In the genomic region with DNA sequence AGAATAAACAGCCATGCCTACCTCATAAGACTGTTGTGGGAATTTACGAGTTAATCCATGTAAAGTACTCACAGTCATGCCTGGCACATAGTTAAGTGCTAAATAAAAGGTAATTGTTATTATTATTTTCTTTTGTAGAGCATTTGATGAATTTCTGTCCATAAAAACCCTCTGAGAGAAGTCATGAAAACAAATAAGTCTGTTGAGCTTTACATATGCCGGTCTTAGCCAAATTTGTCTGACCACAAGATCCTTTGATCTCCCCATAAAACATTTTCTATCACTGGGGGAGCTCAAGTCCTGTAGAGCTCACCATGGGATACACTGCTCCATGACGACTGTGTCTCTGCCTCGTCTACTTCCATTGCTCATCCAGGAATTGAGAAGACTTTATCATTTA, we compare ENCODE assay signal across 15 cellular contexts.
"Had no signal": no experiment of that assay in that cellular context is flagged by ENCODE, and none has a peak within 500 bp of the region (broad histone marks: within the 10 kb centered on the region; RNA-seq: fewer than 3 reads in every experiment).

No MANE protein-coding gene starts in this region.

- H3K36me3 Mint-ChIP-seq: memory B cell had no signal

- H3K36me3 ChIP-seq: adrenal gland, cardiac muscle cell, esophagus squamous epithelium, left lung, tibial artery had no signal

- ATAC-seq: activated CD4-positive, CD25-positive, alpha-beta regulatory T cell treated with anti-CD3 and anti-CD28 coated beads, Interleukin-2, amount 50 U/mL, for 24 hours; left lung had no signal

- H3K27me3 ChIP-seq: adrenal gland, cardiac muscle cell, esophagus squamous epithelium, left lung, tibial artery had no signal

- H3K4me1 ChIP-seq: esophagus squamous epithelium, left lung had no signal

- H3K27me3 Mint-ChIP-seq: memory B cell had no signal

- H3K27ac ChIP-seq: adrenal gland, cardiac muscle cell, esophagus squamous epithelium, left lung, tibial artery had no signal

- H3K4me3 Mint-ChIP-seq: memory B cell, nephron had no signal

- DNase-seq: activated naive CD4-positive, alpha-beta T cell treated with anti-CD3 and anti-CD28 coated beads, Interleukin-2, amount 50 U/mL, for 16 hours; activated T-cell treated with anti-CD3 and anti-CD28 coated beads, Interleukin-2, amount 50 U/mL, for 1 hour; esophagus squamous epithelium; foreskin melanocyte; head of caudate nucleus; islet precursor cell; left lung; stimulated activated CD4-positive, alpha-beta T cell treated with anti-CD3 and anti-CD28 coated beads, Interleukin-15, amount 100 ng/mL, for 24 hours; T-helper 2 cell; tibial artery had no signal

- H3K9me3 ChIP-seq: adrenal gland, esophagus squamous epithelium, left lung, tibial artery had no signal

- H3K4me3 ChIP-seq: adrenal gland, cardiac muscle cell, esophagus squamous epithelium, left lung, tibial artery had no signal

- H3K27ac Mint-ChIP-seq: memory B cell, nephron had no signal

- H3K4me1 Mint-ChIP-seq: memory B cell had no signal
